In genomic region chr15:89059006-89059405, GRCh38 we compare ENCODE assay signal across 23 cellular contexts.
"Had no signal": no experiment of that assay in that cellular context is flagged by ENCODE, and none has a peak within 500 bp of the region (broad histone marks: within the 10 kb centered on the region; RNA-seq: fewer than 3 reads in every experiment).

No MANE protein-coding gene starts in this region.

- H3K9ac ChIP-seq: parathyroid adenoma had no signal

- H3K27me3 ChIP-seq: adrenal gland, ascending aorta, brain microvascular endothelial cell, colonic mucosa, esophagus squamous epithelium, gastroesophageal sphincter, tibial nerve had no signal

- DNase-seq: activated B cell treated with CpG ODN at 0.5 μM for 24 hours; activated CD4-positive, alpha-beta T cell treated with anti-CD3 and anti-CD28 coated beads for 36 hours; activated CD4-positive, alpha-beta T cell treated with anti-CD3 and anti-CD28 coated beads, Interleukin-2, amount 50 U/mL, for 4 hours; activated CD8-positive, alpha-beta memory T cell treated with anti-CD3 and anti-CD28 coated beads for 24 hours; activated CD8-positive, alpha-beta memory T cell treated with anti-CD3 and anti-CD28 coated beads, Interleukin-2, amount 50 U/mL, for 4 hours; activated naive CD4-positive, alpha-beta T cell; activated T-cell treated with anti-CD3 and anti-CD28 coated beads, Interleukin-2, amount 50 U/mL, for 24 hours; brain microvascular endothelial cell; colonic mucosa; esophagus squamous epithelium; hypothalamus; left ventricle myocardium superior; mammary epithelial cell; right cardiac atrium; stimulated activated CD4-positive, alpha-beta T cell treated with anti-CD3 and anti-CD28 coated beads, Interleukin-4, amount 100 ng/mL, for 24 hours; stimulated activated naive CD8-positive, alpha-beta T cell treated with anti-CD3 and anti-CD28 coated beads, Interleukin-15, Interleukin-2, amounts not matched to agents 100 U/mL and 50 U/mL, for 24 hours had no signal

- ATAC-seq: activated CD4-positive, alpha-beta T cell treated with anti-CD3 and anti-CD28 coated beads for 36 hours; activated T-helper 17 cell treated with anti-CD3 and anti-CD28 coated beads, Interleukin-2, amount 50 U/mL, for 72 hours; gastroesophageal sphincter; left ventricle myocardium superior; stimulated activated naive CD8-positive, alpha-beta T cell treated with anti-CD3 and anti-CD28 coated beads, Interleukin-15, Interleukin-2, amounts not matched to agents 100 U/mL and 50 U/mL, for 24 hours had no signal

- H2AFZ ChIP-seq: parathyroid adenoma had no signal

- H3K9me3 ChIP-seq: adrenal gland, ascending aorta, colonic mucosa, esophagus squamous epithelium, gastroesophageal sphincter, tibial nerve had no signal

- H3K4me1 ChIP-seq: adrenal gland, colonic mucosa, parathyroid adenoma had no signal

- H3K27ac ChIP-seq: adrenal gland, brain microvascular endothelial cell, colonic mucosa, esophagus squamous epithelium, gastroesophageal sphincter, parathyroid adenoma had no signal

- H3K36me3 ChIP-seq: adrenal gland, ascending aorta, brain microvascular endothelial cell, colonic mucosa, esophagus squamous epithelium, gastroesophageal sphincter, tibial nerve had no signal

- FAIRE-seq: urothelium cell line had no signal

- H3K4me3 ChIP-seq: adrenal gland, ascending aorta, colonic mucosa, esophagus squamous epithelium, gastroesophageal sphincter, tibial nerve had no signal
